8 cellular contexts compared by ENCODE assay signal in the genomic region with DNA sequence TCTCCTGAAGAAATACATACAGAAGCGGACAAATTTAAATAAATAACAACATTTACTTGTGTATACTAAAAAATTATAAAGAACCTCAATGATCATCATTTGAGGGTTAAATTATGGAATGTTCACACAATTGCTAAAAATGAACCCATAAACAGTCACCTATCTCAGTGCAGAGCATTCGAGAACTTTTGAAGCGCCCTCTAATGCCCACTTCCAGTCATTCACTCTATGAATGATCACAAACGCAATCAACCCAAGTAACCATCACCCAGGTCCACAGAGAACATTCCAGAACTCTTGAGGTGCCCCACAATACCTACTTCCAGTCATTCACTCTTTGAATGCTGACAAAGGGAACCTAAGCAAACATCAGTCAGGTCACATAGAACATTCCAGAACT. TPM values are rescaled to one million over a fixed set of nuclear protein-coding genes. Genes with fewer than 3 reads are reported as not detected.
DNase-seq lines count a peak whose midpoint lies in the region; ATAC-seq and TF ChIP-seq lines count a peak whose summit lies in the region.

No MANE protein-coding gene starts in this region.

- H3K4me3 ChIP-seq in AG10803 (ENCODE audit: low read length) (no peak overlapping the region), OCI-LY7 (ENCODE audit: low read depth, low read length, poor library complexity, severe bottlenecking) (no peak overlapping the region), fibroblast of the aortic adventitia (ENCODE audit: low read depth, low read length) (no peak overlapping the region), lower leg skin (ENCODE audit: low read depth, poor library complexity, severe bottlenecking) (no peak overlapping the region)

- BruUV-seq in OCI-LY7 (replicated peaks; lab: Mats Ljungman, UMichigan), result no TSS peak

- WGBS in lower leg skin, 2 donors, result 48 to 51% methylated on average over 4 of the region's 4 CpGs

- H3K9me3 ChIP-seq in OCI-LY7 (ENCODE audit: low read length), result no peaks in the 10 kb centered on the region

- intact Hi-C loops in OCI-LY7 (cut with micrococcal nuclease; ENCODE audit: unreplicated experiment), result loop anchor here (5.0 kb wide), 1 partner anchor 239 kb away; no protein-coding TSS in a partner anchor
- intact Hi-C loops in lower leg skin (cut with DNase I; ENCODE audit: low total_unique reads), result no loop called here

- CTCF ChIA-PET in OCI-LY7 (lab: Charles Lee; ENCODE audit: unreplicated experiment), result no interaction called here

- no peaks in the 10 kb centered on the region for H3K36me3 ChIP-seq in OCI-LY7 (ENCODE audit: insufficient read depth, low read length)

- H3K27ac Mint-ChIP-seq in activated naive CD4-positive, alpha-beta T cell treated with anti-CD3 and anti-CD28 coated beads, Interleukin-2, amount 50 U/mL, for 72 hours, result no peak overlapping the region

- TF ChIP-seq POLR2A in lower leg skin (IDR thresholded peaks at IDR 0.05), result no peak

- H3K79me2 ChIP-seq in OCI-LY7 (ENCODE audit: insufficient read depth, low read depth, low read length), result no peaks in the 10 kb centered on the region

- no peak overlapping the region for H3K27ac ChIP-seq in OCI-LY7 (ENCODE audit: low read depth, low read length, poor library complexity, severe bottlenecking)

- no peak overlapping the region for H3K4me2 ChIP-seq in OCI-LY7 (ENCODE audit: low read length)

- H3K9me3 Mint-ChIP-seq in activated naive CD4-positive, alpha-beta T cell treated with anti-CD3 and anti-CD28 coated beads, Interleukin-2, amount 50 U/mL, for 72 hours, result no peaks in the 10 kb centered on the region

- H4K20me1 ChIP-seq in OCI-LY7 (ENCODE audit: insufficient read depth, low read length), result no peaks in the 10 kb centered on the region

- no peaks in the 10 kb centered on the region for H3K9me2 ChIP-seq in OCI-LY7 (ENCODE audit: insufficient read depth, low read length)

- no peaks in the 10 kb centered on the region for H3K4me1 ChIP-seq in OCI-LY7 (ENCODE audit: insufficient read depth, low read length, poor library complexity, severe bottlenecking)

- DNase-seq in AG10803 (ENCODE audit: low read depth), result no peak
- peak; percentile 18 for DNase-seq in OCI-LY7 (ENCODE audit: low spot score)
- DNase-seq in fibroblast of the aortic adventitia (ENCODE audit: low read depth), result no peak
- DNase-seq in A172 (ENCODE audit: low spot score), result no peak
- no peak for DNase-seq in lower leg skin (ENCODE audit: low spot score in 2 of 2)
- no peak for DNase-seq in activated naive CD4-positive, alpha-beta T cell treated with anti-CD3 and anti-CD28 coated beads, Interleukin-2, amount 50 U/mL, for 72 hours (ENCODE audit: low spot score in 2 of 2)

- no peak overlapping the region for H2AFZ ChIP-seq in OCI-LY7 (ENCODE audit: low read length)

- POLR2A ChIA-PET in OCI-LY7 (lab: Charles Lee), result no interaction called here

- peak; percentile 50 for TF ChIP-seq CTCF in AG10803 (conservative IDR thresholded peaks at IDR 0.05; ENCODE audit: low read length)
- peak; percentile 40 for TF ChIP-seq CTCF in GM12874 (IDR thresholded peaks at IDR 0.05; ENCODE audit: insufficient read depth, low read depth, low read length)
- TF ChIP-seq CTCF in OCI-LY7 (conservative IDR thresholded peaks at IDR 0.05; ENCODE audit: low read length), result peak; percentile 74
- peak; percentile 39 for TF ChIP-seq CTCF in fibroblast of the aortic adventitia (IDR thresholded peaks at IDR 0.05; ENCODE audit: insufficient read depth, low read length)
- TF ChIP-seq CTCF in lower leg skin (IDR thresholded peaks at IDR 0.05), result no peak

- no peaks in the 10 kb centered on the region for H3K36me3 Mint-ChIP-seq in activated naive CD4-positive, alpha-beta T cell treated with anti-CD3 and anti-CD28 coated beads, Interleukin-2, amount 50 U/mL, for 72 hours

- ATAC-seq in GM19351 (IDR thresholded peaks at IDR 0.05; ENCODE audit: unreplicated experiment), result no peak
- no peak for ATAC-seq in activated naive CD4-positive, alpha-beta T cell treated with anti-CD3 and anti-CD28 coated beads, Interleukin-2, amount 50 U/mL, for 72 hours

RNA-seq across cellular contexts. Expression of a gene that starts 35.2 kb away (rescaled TPM):
- 25.3 and 25.8 TPM in 2 replicates for total RNA-seq in OCI-LY7 (2014; rRNA removed; shearing (Covaris generic))
- total RNA-seq in OCI-LY7 (2022) (76.6 and 80.6 TPM in 2 replicates), fibroblast of the aortic adventitia (ENCODE audit: low replicate concordance) (6.0 and 10.2 TPM in 2 replicates), lower leg skin (10 to 100 TPM in 3 of 4 donors, 1 to 10 TPM in 1; 7.0 to 19.4 (median 13.1) TPM)
- 8.6 and 9.4 TPM in 2 replicates for total RNA-seq in A172 (2014; rRNA removed; shearing (Covaris generic))
- total RNA-seq in activated naive CD4-positive, alpha-beta T cell treated with anti-CD3 and anti-CD28 coated beads, Interleukin-2, amount 50 U/mL, for 72 hours, result 10 to 100 TPM; 55.7 to 57.3 TPM

Comparison
In these comparisons a context has a peak if more than half of its experiments do, and no peak if none do; other contexts are left out.
1. CTCF ChIP-seq: peak in AG10803 (single experiment), GM12874 (single experiment), OCI-LY7 (single experiment) and fibroblast of the aortic adventitia (single experiment); none in lower leg skin (0 of 3).